Comparison of ENCODE assay signal across 26 cellular contexts in the genomic region with DNA sequence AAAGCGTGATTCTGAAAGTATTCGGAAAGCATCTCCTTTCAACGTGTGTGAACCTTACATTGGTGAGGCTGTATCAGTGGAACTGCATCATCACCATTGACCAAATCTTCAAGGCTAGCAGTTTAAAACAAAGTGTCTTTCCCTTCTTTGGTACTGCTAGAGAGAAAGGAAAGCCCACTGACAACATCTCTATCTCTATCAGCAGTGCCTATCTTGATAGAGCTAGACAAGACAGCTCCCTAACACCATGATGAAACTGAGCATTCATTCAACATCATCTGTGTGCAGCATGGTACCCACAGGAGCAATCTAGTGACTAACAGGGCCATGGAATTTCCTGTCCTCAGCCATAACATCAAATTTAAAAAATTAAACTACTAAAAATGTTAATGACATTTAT.
"Had no signal": no experiment of that assay in that cellular context is flagged by ENCODE, and none has a peak within 500 bp of the region (broad histone marks: within the 10 kb centered on the region; RNA-seq: fewer than 3 reads in every experiment).

No MANE protein-coding gene starts in this region.

- H3K4me3 Mint-ChIP-seq: endodermal cell; memory B cell; nephron; stimulated activated naive B cell treated with anti-CD40 and anti-IgM and Interleukin-4, amounts not matched to agents 10 μg/mL and 1 μg/mL and 100 μg/mL, for 72 hours; stimulated activated naive CD8-positive, alpha-beta T cell treated with anti-CD3 and anti-CD28 coated beads, Interleukin-15, amount 100 ng/mL, for 72 hours had no signal

- H3K27ac ChIP-seq: colonic mucosa, hepatocyte, left ventricle myocardium inferior, lower lobe of right lung, parathyroid adenoma, psoas muscle, sigmoid colon, skin epidermis, testis, tibial nerve had no signal

- H3K9me3 ChIP-seq: colonic mucosa, left ventricle myocardium inferior, lower lobe of right lung, psoas muscle, sigmoid colon, testis, tibial nerve had no signal

- H3K4me3 ChIP-seq: colonic mucosa, hepatocyte, left ventricle myocardium inferior, lower lobe of right lung, psoas muscle, sigmoid colon, skin epidermis, testis, tibial nerve had no signal

- H2AFZ ChIP-seq: hepatocyte, parathyroid adenoma had no signal

- H3K9ac ChIP-seq: parathyroid adenoma had no signal

- DNase-seq: colonic mucosa; dermis blood vessel endothelial cell; effector CD4-positive, alpha-beta T cell; endodermal cell; erythroblast; foreskin melanocyte; head of caudate nucleus; kidney; left cardiac atrium; left ventricle myocardium inferior; lower lobe of right lung; midbrain; psoas muscle; retina; sigmoid colon; stimulated activated CD4-positive, alpha-beta T cell treated with anti-CD3 and anti-CD28 coated beads, Interleukin-2, amount 100 ng/mL, for 24 hours; stimulated activated CD4-positive, alpha-beta T cell treated with anti-CD3 and anti-CD28 coated beads, Interleukin-4, amount 100 ng/mL, for 4 hours; stimulated activated naive B cell treated with anti-CD40 and anti-IgM and Interleukin-4, amounts not matched to agents 10 μg/mL and 1 μg/mL and 100 μg/mL, for 72 hours; stimulated activated naive CD8-positive, alpha-beta T cell treated with anti-CD3 and anti-CD28 coated beads, Interleukin-15, amount 100 ng/mL, for 72 hours; testis had no signal

- ATAC-seq: left cardiac atrium; lower lobe of right lung; psoas muscle; stimulated activated naive B cell treated with anti-CD40 and anti-IgM and Interleukin-4, amounts not matched to agents 10 μg/mL and 1 μg/mL and 100 μg/mL, for 72 hours; stimulated activated naive CD8-positive, alpha-beta T cell treated with anti-CD3 and anti-CD28 coated beads, Interleukin-15, amount 100 ng/mL, for 72 hours had no signal

- H3K36me3 ChIP-seq: colonic mucosa, left ventricle myocardium inferior, lower lobe of right lung, sigmoid colon, tibial nerve had no signal

- H3K27me3 ChIP-seq: colonic mucosa, hepatocyte, sigmoid colon, testis, tibial nerve had no signal

- H3K27ac Mint-ChIP-seq: endodermal cell; memory B cell; nephron; stimulated activated naive B cell treated with anti-CD40 and anti-IgM and Interleukin-4, amounts not matched to agents 10 μg/mL and 1 μg/mL and 100 μg/mL, for 72 hours; stimulated activated naive CD8-positive, alpha-beta T cell treated with anti-CD3 and anti-CD28 coated beads, Interleukin-15, amount 100 ng/mL, for 72 hours had no signal

- H3K9me3 Mint-ChIP-seq: endodermal cell; nephron; stimulated activated naive B cell treated with anti-CD40 and anti-IgM and Interleukin-4, amounts not matched to agents 10 μg/mL and 1 μg/mL and 100 μg/mL, for 72 hours; stimulated activated naive CD8-positive, alpha-beta T cell treated with anti-CD3 and anti-CD28 coated beads, Interleukin-15, amount 100 ng/mL, for 72 hours had no signal

- H3K79me2 ChIP-seq: hepatocyte, parathyroid adenoma had no signal

- H3K36me3 Mint-ChIP-seq: stimulated activated naive B cell treated with anti-CD40 and anti-IgM and Interleukin-4, amounts not matched to agents 10 μg/mL and 1 μg/mL and 100 μg/mL, for 72 hours had no signal

- H3K4me2 ChIP-seq: hepatocyte had no signal

- H3K4me1 Mint-ChIP-seq: endodermal cell; nephron; stimulated activated naive CD8-positive, alpha-beta T cell treated with anti-CD3 and anti-CD28 coated beads, Interleukin-15, amount 100 ng/mL, for 72 hours had no signal

- H3K4me1 ChIP-seq: colonic mucosa, left ventricle myocardium inferior, lower lobe of right lung, parathyroid adenoma, psoas muscle, sigmoid colon, tibial nerve had no signal
